In genomic region chr7:140695381-140695780, GRCh38 we compare ENCODE assay signal across 13 cellular contexts. TPM values are rescaled to one million over a fixed set of nuclear protein-coding genes. Genes with fewer than 3 reads are reported as not detected.
DNase-seq lines count a peak whose midpoint lies in the region; ATAC-seq and TF ChIP-seq lines count a peak whose summit lies in the region.
"Had no signal": no experiment of that assay in that cellular context is flagged by ENCODE, and none has a peak within 500 bp of the region (broad histone marks: within the 10 kb centered on the region; RNA-seq: fewer than 3 reads in every experiment).

No MANE protein-coding gene starts in this region.

- TF ChIP-seq POLR2A in ovary (IDR thresholded peaks at IDR 0.05) = no peak

- peak overlapping the region; percentile 89 for H3K27ac ChIP-seq in A673 (ENCODE audit: low read depth, low read length, poor library complexity, severe bottlenecking)
- no peak overlapping the region for H3K27ac ChIP-seq in ovary

- H3K4me3 Mint-ChIP-seq in Caco-2 (ENCODE audit: unreplicated experiment) (peak overlapping the region; percentile 95), chondrocyte (ENCODE audit: unreplicated experiment) (no peak overlapping the region)
- peak overlapping the region in 8 of 10 donors; percentile 20 to 100 (median 98) for H3K4me3 Mint-ChIP-seq in naive thymus-derived CD8-positive, alpha-beta T cell

- no peaks in the 10 kb centered on the region for H3K9me3 Mint-ChIP-seq in Caco-2 (ENCODE audit: unreplicated experiment)
- no peaks in the 10 kb centered on the region for H3K9me3 Mint-ChIP-seq in chondrocyte (ENCODE audit: low read depth)
- H3K9me3 Mint-ChIP-seq in naive thymus-derived CD8-positive, alpha-beta T cell = no peaks in the 10 kb centered on the region

- no peaks in the 10 kb centered on the region for H3K36me3 ChIP-seq in A673 (ENCODE audit: insufficient read depth, low read length, poor library complexity, severe bottlenecking)
- H3K36me3 ChIP-seq in Caco-2 (ENCODE audit: control insufficient read depth, insufficient read depth, low read length) = no peaks in the 10 kb centered on the region
- no peaks in the 10 kb centered on the region for H3K36me3 ChIP-seq in ovary
- H3K36me3 ChIP-seq: MG63 had no signal

- no peak for ATAC-seq in naive thymus-derived CD8-positive, alpha-beta T cell
- ATAC-seq in GM21576 (IDR thresholded peaks at IDR 0.05; ENCODE audit: unreplicated experiment) (no peak), GM18519 (IDR thresholded peaks at IDR 0.05; ENCODE audit: low FRiP score, unreplicated experiment) (no peak)
- ATAC-seq: Panc1 had no signal

- TF ChIP-seq EP300 in ovary (IDR thresholded peaks at IDR 0.05) = no peak

- H3K27me3 ChIP-seq in A673 (replicated peaks; ENCODE audit: insufficient read depth, low read depth, low read length, poor library complexity) (no peaks in the 10 kb centered on the region), Caco-2 (replicated peaks; ENCODE audit: control insufficient read depth, insufficient read depth, low read length) (no peaks in the 10 kb centered on the region), ovary (no peaks in the 10 kb centered on the region)
- H3K27me3 ChIP-seq: MG63 had no signal

- TF ChIP-seq CTCF in A673 (conservative IDR thresholded peaks at IDR 0.05; ENCODE audit: low read depth, low read length) = no peak
- TF ChIP-seq CTCF in Caco-2 (IDR thresholded peaks at IDR 0.05; ENCODE audit: insufficient read depth in 1 of 2, low read depth in 1 of 2, low read length in 1 of 2, severe bottlenecking in 1 of 2, unreplicated experiment in 1 of 2) = no peak
- TF ChIP-seq CTCF in chondrocyte (IDR thresholded peaks at IDR 0.05) = no peak
- no peak for TF ChIP-seq CTCF in ovary (IDR thresholded peaks at IDR 0.05)

- H3K4me1 Mint-ChIP-seq in Caco-2 (ENCODE audit: low read depth, unreplicated experiment) (peaks cover 11% of the 10 kb centered on the region), chondrocyte (ENCODE audit: low read depth) (peaks cover 31% of the 10 kb centered on the region)
- H3K4me1 Mint-ChIP-seq in naive thymus-derived CD8-positive, alpha-beta T cell = peaks cover 17 to 42% (median 41%) of the 10 kb centered on the region in 4 donors

- BruUV-seq in A673 (replicated peaks; lab: Mats Ljungman, UMichigan) (no TSS peak), Caco-2 (replicated peaks; lab: Mats Ljungman, UMichigan) (no TSS peak)

- H3K27me3 Mint-ChIP-seq in Caco-2 (ENCODE audit: insufficient read depth, unreplicated experiment) = no peaks in the 10 kb centered on the region
- no peaks in the 10 kb centered on the region for H3K27me3 Mint-ChIP-seq in chondrocyte (ENCODE audit: low read depth)
- no peaks in the 10 kb centered on the region for H3K27me3 Mint-ChIP-seq in naive thymus-derived CD8-positive, alpha-beta T cell

- H3K36me3 Mint-ChIP-seq in Caco-2 (ENCODE audit: insufficient read depth, unreplicated experiment) (peaks cover 51% of the 10 kb centered on the region), chondrocyte (ENCODE audit: low read depth) (peaks cover 12% of the 10 kb centered on the region)
- peaks cover 0 to 22% (median 0%) of the 10 kb centered on the region in 3 donors for H3K36me3 Mint-ChIP-seq in naive thymus-derived CD8-positive, alpha-beta T cell

- H3K27ac Mint-ChIP-seq in Caco-2 (ENCODE audit: unreplicated experiment) = peak overlapping the region; percentile 94
- H3K27ac Mint-ChIP-seq in chondrocyte (ENCODE audit: unreplicated experiment) = peak overlapping the region; percentile 54
- peak overlapping the region; percentile 75 to 99 (median 96) for H3K27ac Mint-ChIP-seq in naive thymus-derived CD8-positive, alpha-beta T cell

- POLR2A ChIA-PET in A673 (lab: Charles Lee; ENCODE audit: low non-redundant PET) (no interaction called here), Caco-2 (lab: Charles Lee) (no interaction called here)
- POLR2A ChIA-PET in naive thymus-derived CD8-positive, alpha-beta T cell (lab: Charles Lee) = interaction anchor here (1.3 to 2.4 kb wide), 3 partner anchors 29 to 319 kb away, joined by 3 to 9 read pairs (median 3); partner anchors contain the start of gene MRPS33

- H3K9me3 ChIP-seq in A673 (ENCODE audit: low read depth, low read length, poor library complexity, severe bottlenecking) (no peaks in the 10 kb centered on the region), Caco-2 (no peaks in the 10 kb centered on the region), ovary (no peaks in the 10 kb centered on the region)
- H3K9me3 ChIP-seq: MG63 had no signal

- CTCF ChIA-PET in A673 (lab: Charles Lee) (no interaction called here), Caco-2 (lab: Charles Lee) (no interaction called here)

- WGBS in ovary, 3 donors = 90 to 93% (median 90%) methylated on average over 11 of the region's 11 CpGs

- DNase-seq in A673 (ENCODE audit: low spot score) (no peak), Caco-2 (no peak), chondrocyte (ENCODE audit: low spot score) (no peak), ovary (no peak), iPS-NIHi7 (ENCODE audit: extremely low spot score) (no peak)
- DNase-seq in naive thymus-derived CD8-positive, alpha-beta T cell = no peak
- DNase-seq: activated CD4-positive, CD25-positive, alpha-beta regulatory T cell treated with anti-CD3 and anti-CD28 coated beads, Interleukin-2, amount 50 U/mL, for 72 hours; EL; MG63; NCI-H2029 had no signal

- H3K4me3 ChIP-seq in A673 (ENCODE audit: low read depth, low read length, poor library complexity, severe bottlenecking) (no peak overlapping the region), Caco-2 (ENCODE audit: low read depth, low read length) (no peak overlapping the region), ovary (no peak overlapping the region)

- intact Hi-C loops in A673 (cut with micrococcal nuclease; ENCODE audit: unreplicated experiment) (loop anchor here (10.0 kb wide), 1 partner anchor 839 kb away; no protein-coding TSS in a partner anchor), Caco-2 (cut with micrococcal nuclease; ENCODE audit: unreplicated experiment) (loop anchor here (10.0 kb wide), 1 partner anchor 1351 kb away; the partner anchor contains the start of gene FMC1), ovary (cut with DNase I) (loop anchor here in 1 of 4 donors (5.0 kb wide), 1 partner anchor 317 kb away; the partner anchor contains the start of gene MRPS33)

- peaks cover 13% of the 10 kb centered on the region for H3K4me1 ChIP-seq in A673 (ENCODE audit: insufficient read depth, low read length, poor library complexity, severe bottlenecking)
- 0 out of 2 replicates have a peak, but pooled peaks cover 3% of the 10 kb centered on the region for H3K4me1 ChIP-seq in Caco-2
- H3K4me1 ChIP-seq in ovary (ENCODE audit: insufficient read depth) = peaks cover 12% of the 10 kb centered on the region

RNA-seq across cellular contexts. Expression of gene NDUFB2, which starts 1.1 kb away (rescaled TPM):
- 180 and 192 TPM in 2 replicates for total RNA-seq in A673 (2021)
- 166 and 188 TPM in 2 replicates for total RNA-seq in Caco-2 (2022)
- total RNA-seq in chondrocyte = 186 to 198 TPM (median 193 TPM) in 3 replicates
- total RNA-seq in naive thymus-derived CD8-positive, alpha-beta T cell = 100 to 1,000 TPM in 1 of 2 experiments, 10 to 100 TPM in 1; 98.5 to 103 TPM
- 100 to 1,000 TPM; 434 to 524 (median 517) TPM for polyA plus RNA-seq in naive thymus-derived CD8-positive, alpha-beta T cell
- 100 to 1,000 TPM in 6 of 7 donors, 10 to 100 TPM in 1; 79.6 to 172 (median 116) TPM for total RNA-seq in ovary
- polyA plus RNA-seq in ovary = 100 to 1,000 TPM; 153 TPM

RNA-seq across cellular contexts. Expression of gene ADCK2, which starts 22.6 kb away (rescaled TPM):
- total RNA-seq in A673 (2021) (7.5 and 12.3 TPM in 2 replicates), Caco-2 (2022) (17.7 and 21.4 TPM in 2 replicates), chondrocyte (23.6 to 28.0 TPM (median 26.9 TPM) in 3 replicates), ovary (10 to 100 TPM; 12.0 to 22.5 (median 19.1) TPM)
- total RNA-seq in naive thymus-derived CD8-positive, alpha-beta T cell = 10 to 100 TPM; 16.4 to 17.1 TPM
- polyA plus RNA-seq in naive thymus-derived CD8-positive, alpha-beta T cell = 10 to 100 TPM; 25.2 to 28.5 (median 27.4) TPM
- polyA plus RNA-seq in ovary = 10 to 100 TPM; 13.0 to 20.4 TPM

RNA-seq across cellular contexts. Expression of gene DENND2A, which starts 54.8 kb away (rescaled TPM):
- total RNA-seq in A673 (2021) (0.49 and 0.87 TPM in 2 replicates), Caco-2 (2022) (0.67 and 0.95 TPM in 2 replicates), chondrocyte (6.5 to 16.3 TPM (median 16.0 TPM) in 3 replicates), ovary (10 to 100 TPM in 6 of 7 donors, 1 to 10 TPM in 1; 9.8 to 61.8 (median 36.1) TPM)
- total RNA-seq in naive thymus-derived CD8-positive, alpha-beta T cell = under 1 TPM in 1 of 2 experiments, not detected in 1; 0.10 TPM
- polyA plus RNA-seq in naive thymus-derived CD8-positive, alpha-beta T cell = not detected
- 10 to 100 TPM; 20.5 to 55.1 TPM for polyA plus RNA-seq in ovary
